1 cellular context compared by ENCODE assay signal in genomic region chr6:24666097-24666615, GRCh38.
TF ChIP-seq lines count a peak whose summit lies in the region.

No MANE protein-coding gene starts in this region.

TF ChIP-seq in HepG2, 621 proteins besides CTCF, POLR2A, EP300 and RAD21 (continued from another document and continues in another):
- TF ChIP-seq, protein P1, sequence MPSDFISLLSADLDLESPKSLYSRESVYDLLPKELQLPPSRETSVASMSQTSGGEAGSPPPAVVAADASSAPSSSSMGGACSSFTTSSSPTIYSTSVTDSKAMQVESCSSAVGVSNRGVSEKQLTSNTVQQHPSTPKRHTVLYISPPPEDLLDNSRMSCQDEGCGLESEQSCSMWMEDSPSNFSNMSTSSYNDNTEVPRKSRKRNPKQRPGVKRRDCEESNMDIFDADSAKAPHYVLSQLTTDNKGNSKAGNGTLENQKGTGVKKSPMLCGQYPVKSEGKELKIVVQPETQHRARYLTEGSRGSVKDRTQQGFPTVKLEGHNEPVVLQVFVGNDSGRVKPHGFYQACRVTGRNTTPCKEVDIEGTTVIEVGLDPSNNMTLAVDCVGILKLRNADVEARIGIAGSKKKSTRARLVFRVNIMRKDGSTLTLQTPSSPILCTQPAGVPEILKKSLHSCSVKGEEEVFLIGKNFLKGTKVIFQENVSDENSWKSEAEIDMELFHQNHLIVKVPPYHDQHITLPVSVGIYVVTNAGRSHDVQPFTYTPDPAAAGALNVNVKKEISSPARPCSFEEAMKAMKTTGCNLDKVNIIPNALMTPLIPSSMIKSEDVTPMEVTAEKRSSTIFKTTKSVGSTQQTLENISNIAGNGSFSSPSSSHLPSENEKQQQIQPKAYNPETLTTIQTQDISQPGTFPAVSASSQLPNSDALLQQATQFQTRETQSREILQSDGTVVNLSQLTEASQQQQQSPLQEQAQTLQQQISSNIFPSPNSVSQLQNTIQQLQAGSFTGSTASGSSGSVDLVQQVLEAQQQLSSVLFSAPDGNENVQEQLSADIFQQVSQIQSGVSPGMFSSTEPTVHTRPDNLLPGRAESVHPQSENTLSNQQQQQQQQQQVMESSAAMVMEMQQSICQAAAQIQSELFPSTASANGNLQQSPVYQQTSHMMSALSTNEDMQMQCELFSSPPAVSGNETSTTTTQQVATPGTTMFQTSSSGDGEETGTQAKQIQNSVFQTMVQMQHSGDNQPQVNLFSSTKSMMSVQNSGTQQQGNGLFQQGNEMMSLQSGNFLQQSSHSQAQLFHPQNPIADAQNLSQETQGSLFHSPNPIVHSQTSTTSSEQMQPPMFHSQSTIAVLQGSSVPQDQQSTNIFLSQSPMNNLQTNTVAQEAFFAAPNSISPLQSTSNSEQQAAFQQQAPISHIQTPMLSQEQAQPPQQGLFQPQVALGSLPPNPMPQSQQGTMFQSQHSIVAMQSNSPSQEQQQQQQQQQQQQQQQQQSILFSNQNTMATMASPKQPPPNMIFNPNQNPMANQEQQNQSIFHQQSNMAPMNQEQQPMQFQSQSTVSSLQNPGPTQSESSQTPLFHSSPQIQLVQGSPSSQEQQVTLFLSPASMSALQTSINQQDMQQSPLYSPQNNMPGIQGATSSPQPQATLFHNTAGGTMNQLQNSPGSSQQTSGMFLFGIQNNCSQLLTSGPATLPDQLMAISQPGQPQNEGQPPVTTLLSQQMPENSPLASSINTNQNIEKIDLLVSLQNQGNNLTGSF (CRISPR knock-in tag; IDR thresholded peaks at IDR 0.05): peak; percentile 15; the same call in 1 of the 2 replicates
- TF ChIP-seq ATF7-NPFF (CRISPR knock-in tag; IDR thresholded peaks at IDR 0.05; ENCODE audit: low read depth): no peak
- peak; percentile 11; the same call in 1 of the 2 replicates for TF ChIP-seq HNF1B (CRISPR knock-in tag; IDR thresholded peaks at IDR 0.05)
- TF ChIP-seq SUZ12 (IDR thresholded peaks at IDR 0.05; ENCODE audit: low read depth, low read length): no peak
- no peak for TF ChIP-seq SMAD9 (CRISPR knock-in tag; IDR thresholded peaks at IDR 0.05)
- 0 out of 2 replicates have a peak, but pooled peaks have one; percentile 6 for TF ChIP-seq KDM3A (CRISPR knock-in tag; IDR thresholded peaks at IDR 0.05; ENCODE audit: low read depth)
- 0 out of 2 replicates have a peak, but pooled peaks have one; percentile 3 for TF ChIP-seq ZNF569 (CRISPR knock-in tag; IDR thresholded peaks at IDR 0.05; ENCODE audit: borderline replicate concordance)
- TF ChIP-seq CREBL2 (CRISPR knock-in tag; IDR thresholded peaks at IDR 0.05; ENCODE audit: borderline replicate concordance): 0 out of 2 replicates have a peak, but pooled peaks have one; percentile 30
- TF ChIP-seq HMG20A (CRISPR knock-in tag; IDR thresholded peaks at IDR 0.05; ENCODE audit: borderline replicate concordance): no peak
- no peak for TF ChIP-seq HNF4G (IDR thresholded peaks at IDR 0.05; ENCODE audit: borderline replicate concordance, low read depth, low read length)
- TF ChIP-seq HNF4G (CRISPR knock-in tag; IDR thresholded peaks at IDR 0.05; ENCODE audit: borderline replicate concordance, low read depth): no peak
- no peak for TF ChIP-seq SNAPC2 (CRISPR knock-in tag; IDR thresholded peaks at IDR 0.05)
- no peak for TF ChIP-seq HDAC1 (CRISPR knock-in tag; IDR thresholded peaks at IDR 0.05)
- no peak; the same call in 1 of the 2 replicates for TF ChIP-seq NFE2L1 (CRISPR knock-in tag; IDR thresholded peaks at IDR 0.05; ENCODE audit: borderline replicate concordance)
- no peak for TF ChIP-seq RXRA (CRISPR knock-in tag; IDR thresholded peaks at IDR 0.05)
- no peak for TF ChIP-seq MIER2 (CRISPR knock-in tag; IDR thresholded peaks at IDR 0.05)
- no peak for TF ChIP-seq NFIB (CRISPR knock-in tag; IDR thresholded peaks at IDR 0.05; ENCODE audit: borderline replicate concordance)
- TF ChIP-seq ZSCAN30 (CRISPR knock-in tag; IDR thresholded peaks at IDR 0.05): 0 out of 2 replicates have a peak, but pooled peaks have one; percentile 25
- TF ChIP-seq RFXAP (CRISPR knock-in tag; IDR thresholded peaks at IDR 0.05; ENCODE audit: borderline replicate concordance): no peak
- TF ChIP-seq SIN3B (IDR thresholded peaks at IDR 0.05; ENCODE audit: low read length): no peak
- TF ChIP-seq REPIN1 (CRISPR knock-in tag; IDR thresholded peaks at IDR 0.05; ENCODE audit: borderline replicate concordance, low read depth): peak; percentile 5; the same call in 1 of the 2 replicates
- TF ChIP-seq HOXA5 (CRISPR knock-in tag; IDR thresholded peaks at IDR 0.05): no peak
- TF ChIP-seq TBX2 (CRISPR knock-in tag; IDR thresholded peaks at IDR 0.05; ENCODE audit: borderline replicate concordance): no peak
- TF ChIP-seq KLF6 (CRISPR knock-in tag; IDR thresholded peaks at IDR 0.05): no peak
- TF ChIP-seq ZEB1 (IDR thresholded peaks at IDR 0.05; ENCODE audit: insufficient replicate concordance, low read depth): no peak
- no peak for TF ChIP-seq PITX1 (CRISPR knock-in tag; IDR thresholded peaks at IDR 0.05)
- TF ChIP-seq MNT (IDR thresholded peaks at IDR 0.05): no peak
- no peak for TF ChIP-seq ZNF331 (CRISPR knock-in tag; IDR thresholded peaks at IDR 0.05)
- TF ChIP-seq FOXJ3 (CRISPR knock-in tag; IDR thresholded peaks at IDR 0.05; ENCODE audit: borderline replicate concordance): no peak
- TF ChIP-seq ZNF7 (CRISPR knock-in tag; IDR thresholded peaks at IDR 0.05): no peak
- no peak for TF ChIP-seq ZNF768 (CRISPR knock-in tag; IDR thresholded peaks at IDR 0.05)
- TF ChIP-seq ZNF274 (CRISPR knock-in tag; IDR thresholded peaks at IDR 0.05): 0 out of 2 replicates have a peak, but pooled peaks have one; percentile 21
- no peak for TF ChIP-seq KDM1A (CRISPR knock-in tag; IDR thresholded peaks at IDR 0.05)
- no peak for TF ChIP-seq ZNF138 (CRISPR knock-in tag; IDR thresholded peaks at IDR 0.05; ENCODE audit: low read depth)
- TF ChIP-seq TCF7L2 (IDR thresholded peaks at IDR 0.05; ENCODE audit: low read depth, low read length): no peak
- no peak for TF ChIP-seq FUBP1 (CRISPR knock-in tag; IDR thresholded peaks at IDR 0.05; ENCODE audit: borderline replicate concordance)
- no peak for TF ChIP-seq YEATS4 (CRISPR knock-in tag; IDR thresholded peaks at IDR 0.05; ENCODE audit: borderline replicate concordance)
- no peak for TF ChIP-seq ZNF432 (CRISPR knock-in tag; IDR thresholded peaks at IDR 0.05; ENCODE audit: borderline replicate concordance)
- no peak for TF ChIP-seq TCF7 (IDR thresholded peaks at IDR 0.05; ENCODE audit: low read depth)
- no peak for TF ChIP-seq KLF12 (CRISPR knock-in tag; IDR thresholded peaks at IDR 0.05; ENCODE audit: borderline replicate concordance)
- TF ChIP-seq GLI4 (CRISPR knock-in tag; IDR thresholded peaks at IDR 0.05; ENCODE audit: borderline replicate concordance): peak; percentile 18; the same call in 1 of the 2 replicates
- no peak for TF ChIP-seq PAX8 (CRISPR knock-in tag; IDR thresholded peaks at IDR 0.05; ENCODE audit: borderline replicate concordance)
- TF ChIP-seq GZF1 (CRISPR knock-in tag; IDR thresholded peaks at IDR 0.05): no peak
- peak; percentile 17; the same call in 1 of the 2 replicates for TF ChIP-seq ZNF441 (CRISPR knock-in tag; IDR thresholded peaks at IDR 0.05; ENCODE audit: borderline replicate concordance)
- no peak for TF ChIP-seq ATF2 (CRISPR knock-in tag; IDR thresholded peaks at IDR 0.05)
- TF ChIP-seq, protein P2, sequence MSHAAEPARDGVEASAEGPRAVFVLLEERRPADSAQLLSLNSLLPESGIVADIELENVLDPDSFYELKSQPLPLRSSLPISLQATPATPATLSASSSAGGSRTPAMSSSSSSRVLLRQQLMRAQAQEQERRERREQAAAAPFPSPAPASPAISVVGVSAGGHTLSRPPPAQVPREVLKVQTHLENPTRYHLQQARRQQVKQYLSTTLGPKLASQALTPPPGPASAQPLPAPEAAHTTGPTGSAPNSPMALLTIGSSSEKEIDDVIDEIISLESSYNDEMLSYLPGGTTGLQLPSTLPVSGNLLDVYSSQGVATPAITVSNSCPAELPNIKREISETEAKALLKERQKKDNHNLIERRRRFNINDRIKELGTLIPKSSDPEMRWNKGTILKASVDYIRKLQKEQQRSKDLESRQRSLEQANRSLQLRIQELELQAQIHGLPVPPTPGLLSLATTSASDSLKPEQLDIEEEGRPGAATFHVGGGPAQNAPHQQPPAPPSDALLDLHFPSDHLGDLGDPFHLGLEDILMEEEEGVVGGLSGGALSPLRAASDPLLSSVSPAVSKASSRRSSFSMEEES (CRISPR knock-in tag; IDR thresholded peaks at IDR 0.05): no peak
- TF ChIP-seq ZNF180 (CRISPR knock-in tag; IDR thresholded peaks at IDR 0.05; ENCODE audit: borderline replicate concordance, low read depth): no peak
- TF ChIP-seq ZNF740 (CRISPR knock-in tag; IDR thresholded peaks at IDR 0.05): no peak
- TF ChIP-seq HNRNPL (IDR thresholded peaks at IDR 0.05; ENCODE audit: low read depth, low read length): no peak
- no peak for TF ChIP-seq ZNF143 (CRISPR knock-in tag; IDR thresholded peaks at IDR 0.05)
- TF ChIP-seq, protein P3, sequence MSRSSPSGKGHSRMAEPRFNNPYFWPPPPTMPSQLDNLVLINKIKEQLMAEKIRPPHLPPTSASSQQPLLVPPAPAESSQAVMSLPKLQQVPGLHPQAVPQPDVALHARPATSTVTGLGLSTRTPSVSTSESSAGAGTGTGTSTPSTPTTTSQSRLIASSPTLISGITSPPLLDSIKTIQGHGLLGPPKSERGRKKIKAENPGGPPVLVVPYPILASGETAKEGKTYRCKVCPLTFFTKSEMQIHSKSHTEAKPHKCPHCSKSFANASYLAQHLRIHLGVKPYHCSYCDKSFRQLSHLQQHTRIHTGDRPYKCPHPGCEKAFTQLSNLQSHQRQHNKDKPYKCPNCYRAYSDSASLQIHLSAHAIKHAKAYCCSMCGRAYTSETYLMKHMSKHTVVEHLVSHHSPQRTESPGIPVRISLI (CRISPR knock-in tag; IDR thresholded peaks at IDR 0.05; ENCODE audit: borderline replicate concordance): no peak
- no peak for TF ChIP-seq CBFB (CRISPR knock-in tag; IDR thresholded peaks at IDR 0.05)
- no peak for TF ChIP-seq SMARCE1 (IDR thresholded peaks at IDR 0.05; ENCODE audit: borderline replicate concordance)
- no peak for TF ChIP-seq HMGXB4 (CRISPR knock-in tag; IDR thresholded peaks at IDR 0.05; ENCODE audit: borderline replicate concordance in 1 of 2, low read depth in 1 of 2)
